1 cellular context compared by ENCODE assay signal in the genomic region with DNA sequence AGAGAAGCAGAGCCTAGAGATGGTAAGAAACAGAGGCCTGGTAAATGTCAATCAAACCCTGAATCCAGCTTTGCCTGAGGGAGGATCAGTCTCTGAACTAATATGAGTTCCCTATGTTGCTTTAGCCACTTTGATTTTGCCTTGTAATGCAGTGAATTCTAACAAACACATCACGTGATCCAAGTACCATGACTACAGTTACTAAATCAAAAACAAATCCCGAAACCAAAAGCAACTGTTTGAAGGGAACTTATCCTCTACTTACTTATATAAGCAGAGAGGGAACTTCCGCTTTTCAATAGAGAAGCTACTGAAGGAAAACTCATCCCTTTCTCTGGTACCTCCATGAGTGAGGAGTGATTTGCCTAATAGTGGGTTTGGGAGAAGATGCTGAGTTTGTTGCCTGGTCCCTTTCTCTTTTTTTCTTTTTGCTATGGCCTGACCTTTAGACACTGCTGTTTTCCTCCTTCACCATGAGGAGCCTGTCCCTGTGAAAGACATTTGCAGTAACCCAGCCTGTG.
TF ChIP-seq lines count a peak whose summit lies in the region.

No MANE protein-coding gene starts in this region.

TF ChIP-seq in GM12878, 131 proteins besides CTCF, POLR2A, EP300 and RAD21 (continued from another document and continues in another):
- TF ChIP-seq HSF1 (IDR thresholded peaks at IDR 0.05; ENCODE audit: low read depth, low read length) (no peak), NKRF (conservative IDR thresholded peaks at IDR 0.05) (no peak), MAX (IDR thresholded peaks at IDR 0.05; ENCODE audit: low read depth, low read length) (no peak), BCLAF1 (IDR thresholded peaks at IDR 0.05) (no peak), RELA (IDR thresholded peaks at IDR 0.05; ENCODE audit: borderline replicate concordance, partially characterized antibody) (no peak), SMAD1 (IDR thresholded peaks at IDR 0.05; ENCODE audit: low read depth, partially characterized antibody) (no peak), ESRRA (IDR thresholded peaks at IDR 0.05; ENCODE audit: low read length) (no peak), ASH2L (IDR thresholded peaks at IDR 0.05; ENCODE audit: borderline replicate concordance, low read depth) (peak; percentile 54; the same call in 1 of the 2 replicates), EGR1 (IDR thresholded peaks at IDR 0.05; ENCODE audit: borderline replicate concordance in 1 of 2, low read depth in 2 of 2, low read length in 2 of 2) (no peak), SREBF2 (IDR thresholded peaks at IDR 0.05; ENCODE audit: low read length) (no peak), ZNF24 (IDR thresholded peaks at IDR 0.05) (no peak), POLR2AphosphoS2 (IDR thresholded peaks at IDR 0.05; ENCODE audit: low read depth, low read length) (no peak), RFX5 (IDR thresholded peaks at IDR 0.05; ENCODE audit: low read depth, low read length) (no peak), ZNF207 (IDR thresholded peaks at IDR 0.05; ENCODE audit: borderline replicate concordance) (no peak), YBX1 (IDR thresholded peaks at IDR 0.05) (no peak), MYC (IDR thresholded peaks at IDR 0.05; ENCODE audit: insufficient read depth, insufficient read length, insufficient replicate concordance, low read length, severe bottlenecking) (no peak), SMAD5 (IDR thresholded peaks at IDR 0.05; ENCODE audit: low read depth) (0 out of 2 replicates have a peak, but pooled peaks have one; percentile 47), EED (IDR thresholded peaks at IDR 0.05; ENCODE audit: low read depth) (no peak), BHLHE40 (IDR thresholded peaks at IDR 0.05; ENCODE audit: borderline replicate concordance in 1 of 2, low read depth in 2 of 2, low read length in 1 of 2) (peak; percentile 76 to 91; a peak in 3 of 4 replicates), MTA2 (IDR thresholded peaks at IDR 0.05; ENCODE audit: low read depth) (peak; percentile 27; the same call in 1 of the 2 replicates), CBX3 (IDR thresholded peaks at IDR 0.05; ENCODE audit: borderline replicate concordance, low read depth) (no peak), BRCA1 (IDR thresholded peaks at IDR 0.05; ENCODE audit: low read depth, low read length) (no peak), PRDM15 (CRISPR knock-in tag; IDR thresholded peaks at IDR 0.05) (peak; percentile 90), SIX5 (IDR thresholded peaks at IDR 0.05; ENCODE audit: low read depth, low read length, severe bottlenecking) (no peak), KAT2A (conservative IDR thresholded peaks at IDR 0.05; ENCODE audit: control insufficient read depth, low read depth, low read length) (no peak), STAT1 (conservative IDR thresholded peaks at IDR 0.05) (no peak), MYB (IDR thresholded peaks at IDR 0.05; ENCODE audit: borderline replicate concordance, low read depth, low read length) (no peak), SMC3 (IDR thresholded peaks at IDR 0.05; ENCODE audit: borderline replicate concordance, low read length) (no peak), MTA3 (IDR thresholded peaks at IDR 0.05; ENCODE audit: borderline replicate concordance, low read length) (no peak), HCFC1 (IDR thresholded peaks at IDR 0.05; ENCODE audit: low read length) (no peak), PAX5 (IDR thresholded peaks at IDR 0.05; ENCODE audit: borderline replicate concordance, low read depth, low read length) (no peak), NFXL1 (IDR thresholded peaks at IDR 0.05; ENCODE audit: borderline replicate concordance) (no peak), TAF1 (IDR thresholded peaks at IDR 0.05; ENCODE audit: borderline replicate concordance, low read depth, low read length) (no peak), WRNIP1 (IDR thresholded peaks at IDR 0.05; ENCODE audit: borderline replicate concordance, low read depth, low read length) (no peak), SIN3A (IDR thresholded peaks at IDR 0.05; ENCODE audit: low read depth, low read length) (no peak), RBBP5 (conservative IDR thresholded peaks at IDR 0.05) (no peak), JUND (IDR thresholded peaks at IDR 0.05; ENCODE audit: low read depth, low read length) (no peak)
- TF ChIP-seq, protein P1, sequence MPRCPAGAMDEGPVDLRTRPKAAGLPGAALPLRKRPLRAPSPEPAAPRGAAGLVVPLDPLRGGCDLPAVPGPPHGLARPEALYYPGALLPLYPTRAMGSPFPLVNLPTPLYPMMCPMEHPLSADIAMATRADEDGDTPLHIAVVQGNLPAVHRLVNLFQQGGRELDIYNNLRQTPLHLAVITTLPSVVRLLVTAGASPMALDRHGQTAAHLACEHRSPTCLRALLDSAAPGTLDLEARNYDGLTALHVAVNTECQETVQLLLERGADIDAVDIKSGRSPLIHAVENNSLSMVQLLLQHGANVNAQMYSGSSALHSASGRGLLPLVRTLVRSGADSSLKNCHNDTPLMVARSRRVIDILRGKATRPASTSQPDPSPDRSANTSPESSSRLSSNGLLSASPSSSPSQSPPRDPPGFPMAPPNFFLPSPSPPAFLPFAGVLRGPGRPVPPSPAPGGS (IDR thresholded peaks at IDR 0.05; ENCODE audit: borderline replicate concordance, insufficient read depth, low read depth, low read length, poor library complexity, severe bottlenecking): no peak
- TF ChIP-seq, protein P2, sequence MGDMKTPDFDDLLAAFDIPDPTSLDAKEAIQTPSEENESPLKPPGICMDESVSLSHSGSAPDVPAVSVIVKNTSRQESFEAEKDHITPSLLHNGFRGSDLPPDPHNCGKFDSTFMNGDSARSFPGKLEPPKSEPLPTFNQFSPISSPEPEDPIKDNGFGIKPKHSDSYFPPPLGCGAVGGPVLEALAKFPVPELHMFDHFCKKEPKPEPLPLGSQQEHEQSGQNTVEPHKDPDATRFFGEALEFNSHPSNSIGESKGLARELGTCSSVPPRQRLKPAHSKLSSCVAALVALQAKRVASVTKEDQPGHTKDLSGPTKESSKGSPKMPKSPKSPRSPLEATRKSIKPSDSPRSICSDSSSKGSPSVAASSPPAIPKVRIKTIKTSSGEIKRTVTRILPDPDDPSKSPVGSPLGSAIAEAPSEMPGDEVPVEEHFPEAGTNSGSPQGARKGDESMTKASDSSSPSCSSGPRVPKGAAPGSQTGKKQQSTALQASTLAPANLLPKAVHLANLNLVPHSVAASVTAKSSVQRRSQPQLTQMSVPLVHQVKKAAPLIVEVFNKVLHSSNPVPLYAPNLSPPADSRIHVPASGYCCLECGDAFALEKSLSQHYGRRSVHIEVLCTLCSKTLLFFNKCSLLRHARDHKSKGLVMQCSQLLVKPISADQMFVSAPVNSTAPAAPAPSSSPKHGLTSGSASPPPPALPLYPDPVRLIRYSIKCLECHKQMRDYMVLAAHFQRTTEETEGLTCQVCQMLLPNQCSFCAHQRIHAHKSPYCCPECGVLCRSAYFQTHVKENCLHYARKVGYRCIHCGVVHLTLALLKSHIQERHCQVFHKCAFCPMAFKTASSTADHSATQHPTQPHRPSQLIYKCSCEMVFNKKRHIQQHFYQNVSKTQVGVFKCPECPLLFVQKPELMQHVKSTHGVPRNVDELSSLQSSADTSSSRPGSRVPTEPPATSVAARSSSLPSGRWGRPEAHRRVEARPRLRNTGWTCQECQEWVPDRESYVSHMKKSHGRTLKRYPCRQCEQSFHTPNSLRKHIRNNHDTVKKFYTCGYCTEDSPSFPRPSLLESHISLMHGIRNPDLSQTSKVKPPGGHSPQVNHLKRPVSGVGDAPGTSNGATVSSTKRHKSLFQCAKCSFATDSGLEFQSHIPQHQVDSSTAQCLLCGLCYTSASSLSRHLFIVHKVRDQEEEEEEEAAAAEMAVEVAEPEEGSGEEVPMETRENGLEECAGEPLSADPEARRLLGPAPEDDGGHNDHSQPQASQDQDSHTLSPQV (IDR thresholded peaks at IDR 0.05): no peak
- TF ChIP-seq, protein P3, sequence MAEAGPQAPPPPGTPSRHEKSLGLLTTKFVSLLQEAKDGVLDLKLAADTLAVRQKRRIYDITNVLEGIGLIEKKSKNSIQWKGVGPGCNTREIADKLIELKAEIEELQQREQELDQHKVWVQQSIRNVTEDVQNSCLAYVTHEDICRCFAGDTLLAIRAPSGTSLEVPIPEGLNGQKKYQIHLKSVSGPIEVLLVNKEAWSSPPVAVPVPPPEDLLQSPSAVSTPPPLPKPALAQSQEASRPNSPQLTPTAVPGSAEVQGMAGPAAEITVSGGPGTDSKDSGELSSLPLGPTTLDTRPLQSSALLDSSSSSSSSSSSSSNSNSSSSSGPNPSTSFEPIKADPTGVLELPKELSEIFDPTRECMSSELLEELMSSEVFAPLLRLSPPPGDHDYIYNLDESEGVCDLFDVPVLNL (IDR thresholded peaks at IDR 0.05; ENCODE audit: low read depth, low read length): no peak
- TF ChIP-seq, protein P4, sequence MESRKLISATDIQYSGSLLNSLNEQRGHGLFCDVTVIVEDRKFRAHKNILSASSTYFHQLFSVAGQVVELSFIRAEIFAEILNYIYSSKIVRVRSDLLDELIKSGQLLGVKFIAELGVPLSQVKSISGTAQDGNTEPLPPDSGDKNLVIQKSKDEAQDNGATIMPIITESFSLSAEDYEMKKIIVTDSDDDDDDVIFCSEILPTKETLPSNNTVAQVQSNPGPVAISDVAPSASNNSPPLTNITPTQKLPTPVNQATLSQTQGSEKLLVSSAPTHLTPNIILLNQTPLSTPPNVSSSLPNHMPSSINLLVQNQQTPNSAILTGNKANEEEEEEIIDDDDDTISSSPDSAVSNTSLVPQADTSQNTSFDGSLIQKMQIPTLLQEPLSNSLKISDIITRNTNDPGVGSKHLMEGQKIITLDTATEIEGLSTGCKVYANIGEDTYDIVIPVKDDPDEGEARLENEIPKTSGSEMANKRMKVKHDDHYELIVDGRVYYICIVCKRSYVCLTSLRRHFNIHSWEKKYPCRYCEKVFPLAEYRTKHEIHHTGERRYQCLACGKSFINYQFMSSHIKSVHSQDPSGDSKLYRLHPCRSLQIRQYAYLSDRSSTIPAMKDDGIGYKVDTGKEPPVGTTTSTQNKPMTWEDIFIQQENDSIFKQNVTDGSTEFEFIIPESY (IDR thresholded peaks at IDR 0.05): no peak
